27 cellular contexts compared by ENCODE assay signal in the genomic region with DNA sequence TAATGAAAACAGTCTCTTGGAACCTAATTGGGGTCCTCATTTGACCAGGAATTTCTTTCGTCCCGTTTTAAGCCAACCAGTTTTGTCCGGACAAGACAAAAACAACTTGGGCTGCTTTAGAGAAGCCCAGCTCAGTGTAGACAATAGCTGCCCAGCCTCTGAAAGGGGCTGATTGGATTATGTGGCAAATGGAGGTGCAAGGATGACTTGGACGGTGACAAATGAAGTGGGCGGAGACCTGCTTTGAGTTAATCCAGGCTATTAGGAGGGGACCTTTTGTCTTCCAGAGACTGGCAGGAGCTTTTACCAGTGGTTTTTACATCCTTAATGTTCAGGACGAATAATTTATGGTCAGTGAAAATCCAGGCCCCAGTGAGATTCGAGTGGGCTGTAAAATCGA. TPM values are rescaled to one million over a fixed set of nuclear protein-coding genes. Genes with fewer than 3 reads are reported as not detected.
DNase-seq lines count a peak whose midpoint lies in the region; ATAC-seq and TF ChIP-seq lines count a peak whose summit lies in the region.
"Had no signal": no experiment of that assay in that cellular context is flagged by ENCODE, and none has a peak within 500 bp of the region (broad histone marks: within the 10 kb centered on the region; RNA-seq: fewer than 3 reads in every experiment).

No MANE protein-coding gene starts in this region.

- no peak overlapping the region for H3K4me3 Mint-ChIP-seq in natural killer cell treated with Interleukin-12 subunit alpha and Interleukin-12 subunit beta and Interleukin-15 and Interleukin-18, amount 100 ng/mL, for 72 hours
- H3K4me3 Mint-ChIP-seq: activated CD4-positive, alpha-beta T cell treated with anti-CD3 and anti-CD28 coated beads, Interleukin-2, amount 10 ng/mL, durations not matched to agents 24 days and 14 days; activated CD8-positive, alpha-beta memory T cell treated with anti-CD3 and anti-CD28 coated beads, Interleukin-2, amount 10 ng/mL, durations not matched to agents 7 days and 5 days; activated naive CD4-positive, alpha-beta T cell treated with anti-CD3 and anti-CD28 coated beads, Interleukin-2, amount 50 U/mL, for 24 hours; naive thymus-derived CD8-positive, alpha-beta T cell had no signal

- no peak for ATAC-seq in Right ventricle myocardium inferior
- ATAC-seq in natural killer cell treated with Interleukin-12 subunit alpha and Interleukin-12 subunit beta and Interleukin-15 and Interleukin-18, amount 100 ng/mL, for 72 hours, result no peak
- ATAC-seq: activated CD8-positive, alpha-beta memory T cell treated with anti-CD3 and anti-CD28 coated beads, Interleukin-2, amount 10 ng/mL, durations not matched to agents 7 days and 5 days; heart right ventricle; left lobe of liver; naive thymus-derived CD8-positive, alpha-beta T cell; upper lobe of right lung had no signal

- H3K27me3 Mint-ChIP-seq in natural killer cell treated with Interleukin-12 subunit alpha and Interleukin-12 subunit beta and Interleukin-15 and Interleukin-18, amount 100 ng/mL, for 72 hours, result peaks cover 17 to 31% of the 10 kb centered on the region in 2 donors

- H3K4me3 ChIP-seq in suprapubic skin, result no peak overlapping the region
- H3K4me3 ChIP-seq: BLaER1 treated with 17β-estradiol and CSF1 and Interleukin-3, amounts not matched to agents 10 nM and 100 nM; heart right ventricle; prostate gland; upper lobe of right lung had no signal

- 79% methylated on average over 8 of the region's 8 CpGs for WGBS in suprapubic skin

- TF ChIP-seq POLR2A in suprapubic skin (IDR thresholded peaks at IDR 0.05), result no peak

- no peaks in the 10 kb centered on the region for H3K9me3 Mint-ChIP-seq in natural killer cell treated with Interleukin-12 subunit alpha and Interleukin-12 subunit beta and Interleukin-15 and Interleukin-18, amount 100 ng/mL, for 72 hours
- H3K9me3 Mint-ChIP-seq: activated naive CD4-positive, alpha-beta T cell treated with anti-CD3 and anti-CD28 coated beads, Interleukin-2, amount 50 U/mL, for 24 hours had no signal

- DNase-seq in Right ventricle myocardium inferior (ENCODE audit: missing footprints) (peak; percentile 11), cardiac septum (ENCODE audit: low spot score) (no peak), NCI-H82 treated with DMSO at 0.1 percent for 48 hours (lab: John Stamatoyannopoulos, UW; ENCODE audit: unreplicated experiment) (peak; percentile 86), left kidney (ENCODE audit: low read depth, low spot score) (peak; percentile 46), NCI-H2081 treated with DMSO at 0.1 percent for 48 hours (lab: John Stamatoyannopoulos, UW) (no peak), suprapubic skin (ENCODE audit: low spot score in 2 of 2) (no peak)
- DNase-seq in activated CD8-positive, alpha-beta memory T cell treated with anti-CD3 and anti-CD28 coated beads, Interleukin-2, amount 50 U/mL, for 48 hours, result no peak
- no peak for DNase-seq in natural killer cell treated with Interleukin-12 subunit alpha and Interleukin-12 subunit beta and Interleukin-15 and Interleukin-18, amount 100 ng/mL, for 72 hours (ENCODE audit: low spot score)
- DNase-seq: ACHN; activated CD4-positive, alpha-beta T cell treated with anti-CD3 and anti-CD28 coated beads, Interleukin-2, amount 10 ng/mL, durations not matched to agents 24 days and 14 days; activated CD8-positive, alpha-beta memory T cell treated with anti-CD3 and anti-CD28 coated beads, Interleukin-2, amount 10 ng/mL, durations not matched to agents 7 days and 5 days; Caco-2; foreskin fibroblast; H9; heart right ventricle; Kasumi-1; naive thymus-derived CD8-positive, alpha-beta T cell; NCI-H1092 treated with DMSO at 0.1 percent for 48 hours; NCI-H345; upper lobe of right lung had no signal

- H3K9me3 ChIP-seq in suprapubic skin, result no peaks in the 10 kb centered on the region
- H3K9me3 ChIP-seq: prostate gland, upper lobe of right lung had no signal

- intact Hi-C loops in Right ventricle myocardium inferior (cut with DNase I) (no loop called here), cardiac septum (cut with DNase I) (no loop called here)

- no peaks in the 10 kb centered on the region for H3K4me1 ChIP-seq in suprapubic skin
- H3K4me1 ChIP-seq: heart right ventricle, prostate gland, upper lobe of right lung had no signal

- TF ChIP-seq EP300 in suprapubic skin (IDR thresholded peaks at IDR 0.05), result no peak

- H3K27ac Mint-ChIP-seq in natural killer cell treated with Interleukin-12 subunit alpha and Interleukin-12 subunit beta and Interleukin-15 and Interleukin-18, amount 100 ng/mL, for 72 hours, result no peak overlapping the region
- H3K27ac Mint-ChIP-seq: activated CD4-positive, alpha-beta T cell treated with anti-CD3 and anti-CD28 coated beads, Interleukin-2, amount 10 ng/mL, durations not matched to agents 24 days and 14 days; activated CD8-positive, alpha-beta memory T cell treated with anti-CD3 and anti-CD28 coated beads, Interleukin-2, amount 10 ng/mL, durations not matched to agents 7 days and 5 days; activated naive CD4-positive, alpha-beta T cell treated with anti-CD3 and anti-CD28 coated beads, Interleukin-2, amount 50 U/mL, for 24 hours; naive thymus-derived CD8-positive, alpha-beta T cell had no signal

- no peaks in the 10 kb centered on the region for H3K36me3 ChIP-seq in suprapubic skin
- H3K36me3 ChIP-seq: BLaER1 treated with 17β-estradiol and CSF1 and Interleukin-3, amounts not matched to agents 10 nM and 100 nM; heart right ventricle; prostate gland; upper lobe of right lung had no signal

- TF ChIP-seq CTCF in suprapubic skin (IDR thresholded peaks at IDR 0.05), result no peak

- H3K27ac ChIP-seq in suprapubic skin, result no peak overlapping the region
- H3K27ac ChIP-seq: BLaER1 treated with 17β-estradiol and CSF1 and Interleukin-3, amounts not matched to agents 10 nM and 100 nM; heart right ventricle; prostate gland; upper lobe of right lung had no signal

- H3K4me1 Mint-ChIP-seq in natural killer cell treated with Interleukin-12 subunit alpha and Interleukin-12 subunit beta and Interleukin-15 and Interleukin-18, amount 100 ng/mL, for 72 hours (ENCODE audit: low read depth in 2 of 2), result no peaks in the 10 kb centered on the region
- H3K4me1 Mint-ChIP-seq: activated CD8-positive, alpha-beta memory T cell treated with anti-CD3 and anti-CD28 coated beads, Interleukin-2, amount 10 ng/mL, durations not matched to agents 7 days and 5 days; activated naive CD4-positive, alpha-beta T cell treated with anti-CD3 and anti-CD28 coated beads, Interleukin-2, amount 50 U/mL, for 24 hours had no signal

- no peaks in the 10 kb centered on the region for H3K36me3 Mint-ChIP-seq in natural killer cell treated with Interleukin-12 subunit alpha and Interleukin-12 subunit beta and Interleukin-15 and Interleukin-18, amount 100 ng/mL, for 72 hours
- H3K36me3 Mint-ChIP-seq: activated CD8-positive, alpha-beta memory T cell treated with anti-CD3 and anti-CD28 coated beads, Interleukin-2, amount 10 ng/mL, durations not matched to agents 7 days and 5 days had no signal

- H3K27me3 ChIP-seq in suprapubic skin, result peaks cover 31% of the 10 kb centered on the region
- H3K27me3 ChIP-seq: BLaER1 treated with 17β-estradiol and CSF1 and Interleukin-3, amounts not matched to agents 10 nM and 100 nM had no signal

RNA-seq across cellular contexts. Expression of a gene that starts 4.8 kb away (rescaled TPM):
- total RNA-seq in Right ventricle myocardium inferior (34.8 TPM), cardiac septum (25.4 TPM), suprapubic skin (10 to 100 TPM in 2 of 4 donors, 1 to 10 TPM in 2; 5.0 to 28.9 (median 10.2) TPM)
- not detected for total RNA-seq in natural killer cell treated with Interleukin-12 subunit alpha and Interleukin-12 subunit beta and Interleukin-15 and Interleukin-18, amount 100 ng/mL, for 72 hours
- total RNA-seq: activated CD4-positive, alpha-beta T cell treated with anti-CD3 and anti-CD28 coated beads, Interleukin-2, amount 10 ng/mL, durations not matched to agents 24 days and 14 days; activated CD8-positive, alpha-beta memory T cell treated with anti-CD3 and anti-CD28 coated beads, Interleukin-2, amount 10 ng/mL, durations not matched to agents 7 days and 5 days; Caco-2; HT-29; naive thymus-derived CD8-positive, alpha-beta T cell; SK-MEL-5; T-helper 1 cell treated with Interleukin-12 subunit alpha and Interleukin-12 subunit beta and Interleukin-4 antibody, amounts not matched to agents 30 ng/mL and 1 ng/mL, for 36 hours had no signal

Comparison
In these comparisons a context has a peak if more than half of its experiments do, and no peak if none do; other contexts are left out.
1. DNase-seq: peak in Right ventricle myocardium inferior (single experiment), NCI-H82 treated with DMSO at 0.1 percent for 48 hours (single experiment) and left kidney (single experiment); none in cardiac septum (single experiment), NCI-H2081 treated with DMSO at 0.1 percent for 48 hours (single experiment), suprapubic skin (0 of 2), activated CD8-positive, alpha-beta memory T cell treated with anti-CD3 and anti-CD28 coated beads, Interleukin-2, amount 50 U/mL, for 48 hours (single experiment) and natural killer cell treated with Interleukin-12 subunit alpha and Interleukin-12 subunit beta and Interleukin-15 and Interleukin-18, amount 100 ng/mL, for 72 hours (single experiment).
2. RNA of a gene that starts 4.8 kb away (total RNA-seq): 34.8 TPM in Right ventricle myocardium inferior (single experiment), 25.4 TPM in cardiac septum (single experiment) and 5.0 to 28.9 TPM in suprapubic skin; not detected in natural killer cell treated with Interleukin-12 subunit alpha and Interleukin-12 subunit beta and Interleukin-15 and Interleukin-18, amount 100 ng/mL, for 72 hours; every median in the first group is over 4 times any median in the second.